ENCODE assay signal across 14 cellular contexts in the genomic region with DNA sequence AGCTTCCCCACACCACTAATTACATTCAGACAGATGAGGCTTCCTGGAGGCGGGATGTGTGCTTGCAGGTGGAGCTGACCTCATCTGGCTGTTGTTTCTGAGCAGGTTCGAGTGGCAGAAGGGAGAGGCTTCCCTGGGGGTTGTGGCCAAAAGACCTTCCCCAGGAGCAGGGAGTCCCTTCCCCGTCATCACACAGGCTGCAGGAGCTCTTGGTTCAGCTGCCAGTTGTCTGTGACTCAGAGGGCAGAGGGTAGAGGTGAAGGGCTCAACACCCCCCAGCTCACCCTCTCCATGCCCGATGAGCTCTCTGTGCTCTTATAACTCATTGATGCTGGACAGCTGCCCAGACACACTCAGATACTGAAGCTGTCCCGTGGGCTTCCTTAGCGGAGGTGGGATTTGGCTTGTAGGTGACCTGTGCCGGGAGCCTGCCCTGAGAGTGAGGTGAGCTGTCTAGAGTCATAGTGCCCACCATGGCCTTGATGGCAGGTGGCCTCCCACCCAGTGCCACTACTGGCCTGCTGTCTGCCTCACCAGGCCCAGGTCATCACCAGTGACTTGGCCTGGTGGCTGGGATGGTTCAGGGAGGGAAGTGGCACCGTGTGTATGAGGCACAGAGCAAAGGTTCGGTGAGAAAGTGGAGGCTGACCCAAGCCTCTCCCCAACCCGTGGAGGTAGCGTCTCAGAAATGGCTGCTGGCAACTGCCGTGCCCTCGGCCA.
"Had no signal": no experiment of that assay in that cellular context is flagged by ENCODE, and none has a peak within 500 bp of the region (broad histone marks: within the 10 kb centered on the region; RNA-seq: fewer than 3 reads in every experiment).

No MANE protein-coding gene starts in this region.

- H3K27me3 ChIP-seq: brain microvascular endothelial cell, pancreas had no signal

- ATAC-seq: activated T-cell treated with anti-CD3 and anti-CD28 coated beads, Interleukin-2, amount 50 U/mL, for 72 hours; heart right ventricle; naive thymus-derived CD8-positive, alpha-beta T cell; pancreas; stimulated activated memory B cell treated with anti-CD40 and anti-IgM and Interleukin-4, amounts not matched to agents 10 μg/mL and 1 μg/mL and 100 μg/mL, for 72 hours had no signal

- H3K9me3 ChIP-seq: esophagus squamous epithelium, heart right ventricle, pancreas, thoracic aorta had no signal

- H3K4me1 ChIP-seq: esophagus squamous epithelium, heart right ventricle, pancreas, spleen had no signal

- H3K4me3 ChIP-seq: esophagus squamous epithelium, heart right ventricle, pancreas, spleen, thoracic aorta had no signal

- H3K27ac ChIP-seq: brain microvascular endothelial cell, esophagus squamous epithelium, heart right ventricle, pancreas, spleen, thoracic aorta had no signal

- H3K36me3 ChIP-seq: brain microvascular endothelial cell, esophagus squamous epithelium, heart right ventricle, pancreas, spleen, thoracic aorta had no signal

- DNase-seq: activated CD4-positive, alpha-beta T cell treated with anti-CD3 and anti-CD28 coated beads, Interleukin-2, amount 50 U/mL, for 4 hours; activated effector memory CD4-positive, alpha-beta T cell treated with anti-CD3 and anti-CD28 coated beads, Interleukin-2, amount 50 U/mL, for 16 hours; activated naive CD4-positive, alpha-beta T cell treated with anti-CD3 and anti-CD28 coated beads, Interleukin-2, amount 50 U/mL, for 16 hours; activated T-cell treated with anti-CD3 and anti-CD28 coated beads, Interleukin-2, amount 50 U/mL, for 72 hours; brain microvascular endothelial cell; effector CD8-positive, alpha-beta T cell; esophagus squamous epithelium; heart right ventricle; naive thymus-derived CD8-positive, alpha-beta T cell; spleen; stimulated activated CD4-positive, alpha-beta T cell treated with anti-CD3 and anti-CD28 coated beads, Interleukin-4, amount 100 ng/mL, for 4 hours had no signal
